Comparison of ENCODE assay signal across 8 cellular contexts in the genomic region with DNA sequence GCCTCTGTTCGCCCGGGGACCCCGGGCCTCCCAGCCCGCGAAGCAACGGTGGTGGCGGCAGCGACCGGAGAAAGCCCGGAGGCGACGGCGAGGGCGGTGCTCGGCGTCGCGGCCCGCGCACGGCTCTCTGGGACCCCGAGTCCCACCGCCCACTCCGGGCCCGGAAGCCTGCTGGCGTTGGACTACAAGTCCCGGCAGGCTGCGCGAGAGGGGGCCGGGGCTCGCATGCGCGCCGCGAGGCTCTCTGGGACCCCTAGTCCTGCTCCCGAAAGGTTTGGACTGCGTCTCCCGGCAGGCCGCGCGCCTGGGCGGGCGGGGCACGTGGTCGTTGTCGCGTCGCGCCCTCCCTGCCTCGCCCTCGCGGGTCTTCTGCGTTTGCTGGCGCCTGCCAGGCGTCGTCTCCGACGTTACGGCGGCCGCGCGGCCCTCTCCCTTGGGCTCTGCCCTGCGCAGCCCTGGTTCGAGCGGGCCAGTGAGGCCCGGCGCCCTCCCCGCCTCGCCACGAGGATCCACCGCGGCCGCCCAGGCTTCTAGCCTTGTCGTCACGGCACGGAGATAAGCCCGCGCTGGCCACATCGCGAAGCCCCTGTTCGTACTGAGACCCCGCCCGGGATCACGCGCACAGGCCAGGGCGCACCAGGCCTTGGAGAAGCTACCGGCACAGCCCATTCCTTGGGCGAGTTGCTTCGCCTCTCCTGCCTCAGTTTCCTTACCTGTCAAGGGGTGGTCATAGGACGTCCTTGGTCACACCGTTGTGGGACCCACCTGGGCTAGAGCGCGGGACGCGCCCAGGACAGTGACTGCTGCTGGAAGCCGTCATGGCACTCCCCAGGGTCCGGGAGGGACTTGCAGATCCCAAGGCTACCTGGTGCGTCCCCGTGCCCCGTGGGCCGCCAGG. TPM values are rescaled to one million over a fixed set of nuclear protein-coding genes. Genes with fewer than 3 reads are reported as not detected.
DNase-seq lines count a peak whose midpoint lies in the region; ATAC-seq and TF ChIP-seq lines count a peak whose summit lies in the region.

STK25 (minus strand) TSS at position 75 of the 898 bp plus-strand sequence. CDS start 549 bp downstream, outside the sequence.

- ATAC-seq in GM21576 (IDR thresholded peaks at IDR 0.05; ENCODE audit: unreplicated experiment), result peak; percentile 88
- ATAC-seq in PC-3, result peak; percentile 94

- CTCF ChIA-PET in PC-3 (lab: Charles Lee), result no interaction called here

- peak within 1 kb of the TSS; percentile 91 for H3K4me2 ChIP-seq in PC-3 (ENCODE audit: low read length)

- TSS peak; percentile 40 for BruUV-seq in PC-3 (replicated peaks; lab: Mats Ljungman, UMichigan)

- intact Hi-C loops in PC-3 (cut with micrococcal nuclease), result loop anchor here (5.0 kb wide), 2 partner anchors 49 to 151 kb away; partner anchors contain the start of genes BOK and FARP2

- TF ChIP-seq CTCF in PC-3 (conservative IDR thresholded peaks at IDR 0.05; ENCODE audit: low read depth, low read length) (no peak), epithelial cell of proximal tubule (conservative IDR thresholded peaks at IDR 0.05; ENCODE audit: low read depth, low read length) (no peak)

- H3K36me3 ChIP-seq in PC-3 (ENCODE audit: low read depth, low read length) (no peaks in the 10 kb centered on the region), mucosa of rectum (ENCODE audit: control insufficient read depth in 2 of 2, insufficient read depth in 2 of 2, low read length in 2 of 2) (peaks cover 0 to 2% of the 10 kb centered on the region in 2 donors)

- no peaks in the 10 kb centered on the region for H3K9me2 ChIP-seq in PC-3 (replicated peaks; ENCODE audit: low read length)

- peak; percentile 97 for DNase-seq in DMS153 (lab: John Stamatoyannopoulos, UW)
- DNase-seq in PC-3, result peak; percentile 97
- peak; percentile 98 for DNase-seq in activated T-cell treated with anti-CD3 and anti-CD28 coated beads for 48 hours (ENCODE audit: low read depth)
- peak; percentile 69 for DNase-seq in epithelial cell of proximal tubule (ENCODE audit: low read depth)
- peak; percentile 98 for DNase-seq in stimulated activated CD8-positive, alpha-beta memory T cell treated with anti-CD3 and anti-CD28 coated beads, Interleukin-4, amount 100 ng/mL, for 48 hours

- H3K9ac ChIP-seq in PC-3 (ENCODE audit: low read length), result peak within 1 kb of the TSS; percentile 82
- peak within 1 kb of the TSS; percentile 84 to 87 for H3K9ac ChIP-seq in mucosa of rectum (ENCODE audit: low read depth in 1 of 2, low read length in 2 of 2)

- no peaks in the 10 kb centered on the region; the same call in 1 of the 2 replicates for H4K20me1 ChIP-seq in PC-3 (ENCODE audit: low read length)

- peak within 1 kb of the TSS; percentile 95 for H2AFZ ChIP-seq in PC-3 (ENCODE audit: low read length)

- H3K4me1 ChIP-seq in PC-3 (ENCODE audit: insufficient read depth, low read length) (peaks cover 17% of the 10 kb centered on the region), mucosa of rectum (ENCODE audit: control insufficient read depth in 2 of 2, insufficient read depth in 2 of 2, low read length in 2 of 2) (peaks cover 15 to 18% of the 10 kb centered on the region in 2 donors)

- H3K27ac ChIP-seq in PC-3 (ENCODE audit: low read length) (peak within 1 kb of the TSS; percentile 6; the same call in 1 of the 2 replicates), mucosa of rectum (ENCODE audit: low read depth in 2 of 2, low read length in 2 of 2) (peak within 1 kb of the TSS; percentile 57 to 72)

- POLR2A ChIA-PET in PC-3 (lab: Charles Lee; ENCODE audit: unreplicated experiment), result no interaction called here

- peak; percentile 2; the same call in 1 of the 2 replicates for TF ChIP-seq RAD21 in Ishikawa (IDR thresholded peaks at IDR 0.05; ENCODE audit: low read depth)

- peaks cover 44% of the 10 kb centered on the region for H3K79me2 ChIP-seq in PC-3 (ENCODE audit: low read length)

- TF ChIP-seq EP300 in Ishikawa (IDR thresholded peaks at IDR 0.05; ENCODE audit: borderline replicate concordance), result no peak

- H3K4me3 ChIP-seq in PC-3 (ENCODE audit: low read length) (peak within 1 kb of the TSS; percentile 90), epithelial cell of proximal tubule (ENCODE audit: low read depth, low read length) (peak within 1 kb of the TSS; percentile 92), mucosa of rectum (ENCODE audit: low read length in 2 of 2) (peak within 1 kb of the TSS; percentile 77 to 83)

- H3F3A ChIP-seq in PC-3 (ENCODE audit: low read length, unreplicated experiment), result no peaks in the 10 kb centered on the region

- H3K9me3 ChIP-seq in PC-3 (ENCODE audit: low read length) (no peaks in the 10 kb centered on the region), mucosa of rectum (ENCODE audit: control insufficient read depth in 2 of 2, low read length in 2 of 2) (no peaks in the 10 kb centered on the region)

- H3K27me3 ChIP-seq in PC-3 (ENCODE audit: low read length) (no peaks in the 10 kb centered on the region), mucosa of rectum (ENCODE audit: control insufficient read depth in 2 of 2, insufficient read depth in 2 of 2, low read length in 2 of 2) (no peaks in the 10 kb centered on the region)

TF ChIP-seq in Ishikawa, 13 proteins besides CTCF, POLR2A, EP300 and RAD21:
- TF ChIP-seq, protein P1, sequence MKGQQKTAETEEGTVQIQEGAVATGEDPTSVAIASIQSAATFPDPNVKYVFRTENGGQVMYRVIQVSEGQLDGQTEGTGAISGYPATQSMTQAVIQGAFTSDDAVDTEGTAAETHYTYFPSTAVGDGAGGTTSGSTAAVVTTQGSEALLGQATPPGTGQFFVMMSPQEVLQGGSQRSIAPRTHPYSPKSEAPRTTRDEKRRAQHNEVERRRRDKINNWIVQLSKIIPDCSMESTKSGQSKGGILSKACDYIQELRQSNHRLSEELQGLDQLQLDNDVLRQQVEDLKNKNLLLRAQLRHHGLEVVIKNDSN (IDR thresholded peaks at IDR 0.05), result peak; percentile 96
- TF ChIP-seq TCF12 (IDR thresholded peaks at IDR 0.05; ENCODE audit: low read depth) (peak; percentile 47; the same call in 1 of the 2 replicates), FOXM1 (IDR thresholded peaks at IDR 0.05; ENCODE audit: borderline replicate concordance, low read depth) (no peak), NFIC (IDR thresholded peaks at IDR 0.05) (no peak), ZBTB7A (IDR thresholded peaks at IDR 0.05; ENCODE audit: low read depth) (no peak), TEAD4 (IDR thresholded peaks at IDR 0.05) (peak; percentile 27; the same call in 1 of the 2 replicates), REST (IDR thresholded peaks at IDR 0.05; ENCODE audit: low read depth) (no peak), YY1 (IDR thresholded peaks at IDR 0.05; ENCODE audit: low read depth) (peak; percentile 44; the same call in 1 of the 2 replicates), MAX (IDR thresholded peaks at IDR 0.05) (peak; percentile 100), CREB1 (IDR thresholded peaks at IDR 0.05; ENCODE audit: low read depth) (peak; percentile 49; the same call in 1 of the 2 replicates), CEBPB (IDR thresholded peaks at IDR 0.05) (no peak), EGR1 (IDR thresholded peaks at IDR 0.05) (peak; percentile 33; the same call in 1 of the 2 replicates), TAF1 (IDR thresholded peaks at IDR 0.05; ENCODE audit: low read depth) (no peak)

RNA-seq across cellular contexts. Expression of gene STK25, which starts in this region (rescaled TPM):
- total RNA-seq in PC-3 (2014; rRNA removed) (198 and 245 TPM in 2 replicates), epithelial cell of proximal tubule (256 and 264 TPM in 2 replicates)

Comparison
In these comparisons a context has a peak if more than half of its experiments do, and no peak if none do; other contexts are left out.
1. Peak in every context shown above with its lines: DNase-seq, ATAC-seq, H3K4me3 ChIP-seq and H3K27ac ChIP-seq.